In genomic region chr6:134021396-134022122, GRCh38 we compare ENCODE assay signal across 22 cellular contexts. TPM values are rescaled to one million over a fixed set of nuclear protein-coding genes. Genes with fewer than 3 reads are reported as not detected.
DNase-seq lines count a peak whose midpoint lies in the region; ATAC-seq, FAIRE-seq and TF ChIP-seq lines count a peak whose summit lies in the region.
"Had no signal": no experiment of that assay in that cellular context is flagged by ENCODE, and none has a peak within 500 bp of the region (broad histone marks: within the 10 kb centered on the region; RNA-seq: fewer than 3 reads in every experiment).

No MANE protein-coding gene starts in this region.

- H3K4me3 ChIP-seq in pancreas = no peak overlapping the region
- H3K4me3 ChIP-seq: adrenal gland, heart right ventricle, neural progenitor cell, SJSA1, stomach, vagina had no signal

- H3K4me1 Mint-ChIP-seq in CD14-positive monocyte = peaks cover 28% of the 10 kb centered on the region
- H3K4me1 Mint-ChIP-seq in naive B cell = peaks cover 7 to 17% (median 11%) of the 10 kb centered on the region in 3 donors
- peaks cover 6% of the 10 kb centered on the region for H3K4me1 Mint-ChIP-seq in endothelial cell (ENCODE audit: unreplicated experiment)

- peaks cover 0 to 7% (median 0%) of the 10 kb centered on the region in 7 donors for H3K9me3 Mint-ChIP-seq in CD14-positive monocyte
- H3K9me3 Mint-ChIP-seq in naive B cell = peaks cover 0 to 3% (median 0%) of the 10 kb centered on the region in 7 donors
- no peaks in the 10 kb centered on the region for H3K9me3 Mint-ChIP-seq in endothelial cell (ENCODE audit: unreplicated experiment)
- H3K9me3 Mint-ChIP-seq: activated T-helper 1 cell treated with anti-CD3 and anti-CD28 coated beads, Interleukin-12 subunit alpha, Interleukin-12 subunit beta, Interleukin-2, Interleukin-4 antibody, amounts not matched to agents 30 ng/mL and 10 ng/mL and 1 ng/mL, durations not matched to agents 14 hours and 24 hours and 36 hours; neural progenitor cell had no signal

- FAIRE-seq in pancreas (lab: Jason Lieb, UNC) = no peak
- FAIRE-seq: D721Med, keratinocyte had no signal

- intact Hi-C loops in CD14-positive monocyte (cut with micrococcal nuclease) (no loop called here), pancreas (cut with DNase I) (no loop called here)

- TF ChIP-seq CTCF in CD14-positive monocyte (IDR thresholded peaks at IDR 0.05) (no peak), pancreas (IDR thresholded peaks at IDR 0.05) (no peak), endothelial cell (IDR thresholded peaks at IDR 0.05; ENCODE audit: unreplicated experiment) (no peak)

- H3K4me3 Mint-ChIP-seq in CD14-positive monocyte (peak overlapping the region; percentile 45 to 76), naive B cell (peak overlapping the region in 4 of 8 donors; percentile 30 to 74 (median 38)), endothelial cell (ENCODE audit: unreplicated experiment) (no peak overlapping the region)
- H3K4me3 Mint-ChIP-seq: activated CD8-positive, alpha-beta T cell treated with anti-CD3 and anti-CD28 coated beads, Interleukin-2, amount 10 ng/mL, durations not matched to agents 7 days and 5 days; activated T-helper 1 cell treated with anti-CD3 and anti-CD28 coated beads, Interleukin-12 subunit alpha, Interleukin-12 subunit beta, Interleukin-2, Interleukin-4 antibody, amounts not matched to agents 30 ng/mL and 10 ng/mL and 1 ng/mL, durations not matched to agents 14 hours and 24 hours and 36 hours; neural progenitor cell had no signal

- DNase-seq in CD14-positive monocyte (ENCODE audit: low spot score) = no peak
- DNase-seq in Kasumi-1 (lab: John Stamatoyannopoulos, UW) = peak; percentile 96 to 98
- DNase-seq in SKM-1 treated with dmso at 0.1 percent for 144 hours (lab: John Stamatoyannopoulos, UW; ENCODE audit: unreplicated experiment) = peak; percentile 69
- DNase-seq in naive B cell = no peak
- DNase-seq in pancreas = no peak
- DNase-seq in DMS79 treated with DMSO at 0.1 percent for 48 hours (lab: John Stamatoyannopoulos, UW) = no peak
- DNase-seq in NCI-H82 treated with DMSO at 0.1 percent for 48 hours (lab: John Stamatoyannopoulos, UW; ENCODE audit: unreplicated experiment) = no peak
- DNase-seq in endothelial cell (ENCODE audit: low spot score) = no peak
- DNase-seq: activated CD8-positive, alpha-beta T cell treated with anti-CD3 and anti-CD28 coated beads, Interleukin-2, amount 10 ng/mL, durations not matched to agents 7 days and 5 days; adrenal gland; caudate nucleus; effector CD8-positive, alpha-beta T cell; heart right ventricle; NCI-H226; stomach had no signal

- WGBS in pancreas, 2 donors = 72 to 80% methylated on average over 5 of the region's 5 CpGs

- H3K27me3 Mint-ChIP-seq in CD14-positive monocyte (ENCODE audit: low read depth in 3 of 3) (peaks cover 0 to 2% (median 2%) of the 10 kb centered on the region in 3 donors), naive B cell (no peaks in the 10 kb centered on the region), endothelial cell (ENCODE audit: unreplicated experiment) (peaks cover 2% of the 10 kb centered on the region)

- H3K27ac Mint-ChIP-seq in CD14-positive monocyte (peak overlapping the region in 5 of 7 donors; percentile 1 to 79 (median 60)), naive B cell (peak overlapping the region in 4 of 6 donors; percentile 32 to 70 (median 56)), endothelial cell (ENCODE audit: unreplicated experiment) (no peak overlapping the region)
- H3K27ac Mint-ChIP-seq: activated CD8-positive, alpha-beta T cell treated with anti-CD3 and anti-CD28 coated beads, Interleukin-2, amount 10 ng/mL, durations not matched to agents 7 days and 5 days; activated T-helper 1 cell treated with anti-CD3 and anti-CD28 coated beads, Interleukin-12 subunit alpha, Interleukin-12 subunit beta, Interleukin-2, Interleukin-4 antibody, amounts not matched to agents 30 ng/mL and 10 ng/mL and 1 ng/mL, durations not matched to agents 14 hours and 24 hours and 36 hours; neural progenitor cell had no signal

- H3K36me3 Mint-ChIP-seq in CD14-positive monocyte (peaks cover 5 to 6% of the 10 kb centered on the region in 2 donors), naive B cell (peaks cover 0 to 5% of the 10 kb centered on the region in 2 donors), endothelial cell (ENCODE audit: low read depth, unreplicated experiment) (no peaks in the 10 kb centered on the region)

- no peaks in the 10 kb centered on the region for H3K9me3 ChIP-seq in pancreas
- H3K9me3 ChIP-seq: adrenal gland, heart right ventricle, SJSA1, stomach, vagina had no signal

- peaks cover 0 to 5% (median 0%) of the 10 kb centered on the region in 3 donors for H3K4me1 ChIP-seq in pancreas
- H3K4me1 ChIP-seq: adrenal gland had no signal

- no peaks in the 10 kb centered on the region for H3K27me3 ChIP-seq in pancreas
- H3K27me3 ChIP-seq: adrenal gland, heart right ventricle, neural progenitor cell, SJSA1, stomach, vagina had no signal

- H3K36me3 ChIP-seq in pancreas = no peaks in the 10 kb centered on the region
- H3K36me3 ChIP-seq: adrenal gland, neural progenitor cell, SJSA1, stomach, vagina had no signal

- ATAC-seq in naive B cell (ENCODE audit: low read depth in 2 of 2) (peak; percentile 68 to 87), pancreas (no peak)
- ATAC-seq: activated CD8-positive, alpha-beta T cell treated with anti-CD3 and anti-CD28 coated beads, Interleukin-2, amount 10 ng/mL, durations not matched to agents 7 days and 5 days; HCT116 had no signal

- H3K27ac ChIP-seq in pancreas = no peak overlapping the region
- H3K27ac ChIP-seq: adrenal gland, neural progenitor cell, SJSA1, vagina had no signal

RNA-seq across cellular contexts. Expression of gene SLC2A12, which starts 30.9 kb away (rescaled TPM):
- polyA plus RNA-seq in CD14-positive monocyte (under 1 TPM; 0.27 to 0.42 TPM), naive B cell (ENCODE audit: low read depth in 6 of 6) (under 1 TPM in 3 of 6 donors, not detected in 3; 0.10 to 0.11 (median 0.10) TPM), pancreas (1 to 10 TPM in 1 of 2 donors, under 1 TPM in 1; 0.27 to 1.3 TPM)
- total RNA-seq in pancreas (1 to 10 TPM in 1 of 6 donors, under 1 TPM in 5; 0.19 to 1.7 (median 0.69) TPM), endothelial cell (ENCODE audit: unreplicated experiment) (1.5 TPM)
- total RNA-seq: activated T-helper 1 cell treated with anti-CD3 and anti-CD28 coated beads, Interleukin-12 subunit alpha, Interleukin-12 subunit beta, Interleukin-2, Interleukin-4 antibody, amounts not matched to agents 30 ng/mL and 10 ng/mL and 1 ng/mL, durations not matched to agents 14 hours and 24 hours and 36 hours had no signal

Comparison
In these comparisons a context has a peak if more than half of its experiments do, and no peak if none do; other contexts are left out.
1. DNase-seq: peak in Kasumi-1 (2 of 2) and SKM-1 treated with dmso at 0.1 percent for 144 hours (single experiment); none in CD14-positive monocyte (single experiment), naive B cell (single experiment), pancreas (0 of 6), DMS79 treated with DMSO at 0.1 percent for 48 hours (single experiment), NCI-H82 treated with DMSO at 0.1 percent for 48 hours (single experiment) and endothelial cell (single experiment).
2. ATAC-seq: peak in naive B cell (2 of 2); none in pancreas (0 of 4).